11 cellular contexts compared by ENCODE assay signal in genomic region chr19:34555447-34555846, GRCh38.
DNase-seq lines count a peak whose midpoint lies in the region; ATAC-seq, FAIRE-seq and TF ChIP-seq lines count a peak whose summit lies in the region.
"Had no signal": no experiment of that assay in that cellular context is flagged by ENCODE, and none has a peak within 500 bp of the region (broad histone marks: within the 10 kb centered on the region; RNA-seq: fewer than 3 reads in every experiment).

No MANE protein-coding gene starts in this region.

- POLR2A ChIA-PET in GM12878 (lab: Charles Lee): no interaction called here

- H3K36me3 ChIP-seq in GM12878 (ENCODE audit: control insufficient read depth in 2 of 2, insufficient read depth in 2 of 2, low read length in 1 of 2): no peaks in the 10 kb centered on the region
- no peaks in the 10 kb centered on the region for H3K36me3 ChIP-seq in neural progenitor cell
- no peaks in the 10 kb centered on the region for H3K36me3 ChIP-seq in adrenal gland (replicated peaks in 1 of 2)
- H3K36me3 ChIP-seq: pancreas had no signal

- SMC1A ChIA-PET in GM12878 (lab: Charles Lee; ENCODE audit: uncharacterized antibody, unreplicated experiment): interaction anchor here (1.0 kb wide), 1 partner anchor 24 kb away, joined by 3 read pairs; no protein-coding TSS in a partner anchor

- TF ChIP-seq EP300 in GM12878 (IDR thresholded peaks at IDR 0.05; ENCODE audit: borderline replicate concordance in 1 of 2, control insufficient read depth in 1 of 2, low read depth in 2 of 2, low read length in 2 of 2): no peak

- H4K20me1 ChIP-seq in GM12878 (ENCODE audit: control insufficient read depth, insufficient read depth) (no peaks in the 10 kb centered on the region), neural progenitor cell (ENCODE audit: low read depth) (no peaks in the 10 kb centered on the region)

- no peak for TF ChIP-seq RAD21 in GM12878 (IDR thresholded peaks at IDR 0.05; ENCODE audit: insufficient read depth, low read depth, low read length)

- peak; percentile 31 for DNase-seq in NCI-H748 (lab: John Stamatoyannopoulos, UW; ENCODE audit: unreplicated experiment)
- DNase-seq in NCI-H748 treated with DMSO at 0.1 percent for 48 hours (lab: John Stamatoyannopoulos, UW): no peak
- DNase-seq in GM12878 (ENCODE audit: low read depth, low spot score): no peak
- peak; percentile 33 for DNase-seq in neural progenitor cell (ENCODE audit: low spot score)
- no peak for DNase-seq in NOMO-1 treated with DMSO at 0.1 percent for 48 hours (lab: John Stamatoyannopoulos, UW; ENCODE audit: unreplicated experiment)
- DNase-seq in adrenal gland: no peak
- DNase-seq: activated naive CD4-positive, alpha-beta T cell treated with Interleukin-2 at 50 U/mL for 16 hours had no signal

- H3K4me3 Mint-ChIP-seq in neural progenitor cell: no peak overlapping the region
- H3K4me3 Mint-ChIP-seq: CD14-positive monocyte had no signal

- TF ChIP-seq CTCF in LNCAP (IDR thresholded peaks at IDR 0.05) (peak; percentile 50), GM12878 (IDR thresholded peaks at IDR 0.05 in 2 of 3, conservative IDR thresholded peaks at IDR 0.05 in 1 of 3; ENCODE audit: control insufficient read depth in 2 of 3, extremely low read depth in 1 of 3, insufficient read depth in 1 of 3, low read depth in 3 of 3, low read length in 3 of 3) (peak in 2 of 3 experiments; percentile 29 to 48; a peak in 3 of 6 replicates), neural progenitor cell (IDR thresholded peaks at IDR 0.05) (peak; percentile 39), adrenal gland (IDR thresholded peaks at IDR 0.05) (no peak)

- H3K27ac ChIP-seq in GM12878 (ENCODE audit: control insufficient read depth, insufficient read depth) (no peak overlapping the region), neural progenitor cell (no peak overlapping the region), adrenal gland (no peak overlapping the region)
- H3K27ac ChIP-seq: pancreas had no signal

- peaks cover 3% of the 10 kb centered on the region for H3K9me3 Mint-ChIP-seq in neural progenitor cell

- peaks cover 9% of the 10 kb centered on the region for H3K27me3 Mint-ChIP-seq in neural progenitor cell (ENCODE audit: insufficient read depth, low read depth)

- no peak overlapping the region for H3K4me2 ChIP-seq in GM12878 (ENCODE audit: control insufficient read depth, insufficient read depth)
- no peak overlapping the region for H3K4me2 ChIP-seq in neural progenitor cell

- no TSS peak for BruUV-seq in GM12878 (replicated peaks; lab: Mats Ljungman, UMichigan)

- CTCF ChIA-PET in GM12878 (lab: Yijun Ruan, JAX): interaction anchor here (0.7 to 1.4 kb wide), 4 partner anchors 16 to 154 kb away, joined by 3 read pairs; no protein-coding TSS in a partner anchor

- H3K9ac ChIP-seq in GM12878 (ENCODE audit: control insufficient read depth, insufficient read depth, low read length) (no peak overlapping the region), neural progenitor cell (no peak overlapping the region)

- H3K36me3 Mint-ChIP-seq in neural progenitor cell: no peaks in the 10 kb centered on the region
- H3K36me3 Mint-ChIP-seq: CD14-positive monocyte had no signal

- 7% methylated on average over 6 of the region's 6 CpGs for WGBS in GM12878 (ENCODE audit: insufficient coverage, insufficient replicate concordance, low lambda C conversion rate, missing lambda C conversion rate)
- 59 to 78% (median 71%) methylated on average over 6 of the region's 6 CpGs for WGBS in adrenal gland, 4 donors

- H3K27ac Mint-ChIP-seq in neural progenitor cell: no peak overlapping the region
- H3K27ac Mint-ChIP-seq: CD14-positive monocyte had no signal

- H3K4me1 Mint-ChIP-seq in neural progenitor cell: no peaks in the 10 kb centered on the region
- H3K4me1 Mint-ChIP-seq: CD14-positive monocyte had no signal

- H3K4me1 ChIP-seq in GM12878 (ENCODE audit: control insufficient read depth, insufficient read depth, low read length) (no peaks in the 10 kb centered on the region), neural progenitor cell (peaks cover 14% of the 10 kb centered on the region), adrenal gland (replicated peaks in 1 of 2) (no peaks in the 10 kb centered on the region)
- H3K4me1 ChIP-seq: pancreas had no signal

- TF ChIP-seq POLR2A in GM12878 (IDR thresholded peaks at IDR 0.05; ENCODE audit: low read depth, low read length) (no peak), adrenal gland (IDR thresholded peaks at IDR 0.05) (no peak)

- RAD21 ChIA-PET in GM12878 (lab: Charles Lee; ENCODE audit: unreplicated experiment): no interaction called here

- no peaks in the 10 kb centered on the region for H3K79me2 ChIP-seq in GM12878 (ENCODE audit: control insufficient read depth, insufficient read depth, low read length)
- no peaks in the 10 kb centered on the region for H3K79me2 ChIP-seq in neural progenitor cell (ENCODE audit: low read depth)

- ATAC-seq in GM12878: peak; percentile 65
- ATAC-seq in GM19452 (IDR thresholded peaks at IDR 0.05; ENCODE audit: unreplicated experiment): no peak

- H2AFZ ChIP-seq in GM12878 (ENCODE audit: control insufficient read depth, low read depth, low read length): no peak overlapping the region
- H2AFZ ChIP-seq in neural progenitor cell (replicated peaks): no peak overlapping the region

- H3F3A ChIP-seq in neural progenitor cell (ENCODE audit: low read depth): peaks cover 11% of the 10 kb centered on the region

- FAIRE-seq in GM12878 (lab: Jason Lieb, UNC): no peak
- FAIRE-seq: pancreas had no signal

- H3K27me3 ChIP-seq in GM12878 (replicated peaks in 1 of 2; ENCODE audit: control insufficient read depth in 2 of 2, insufficient read depth in 2 of 2, low read length in 1 of 2) (no peaks in the 10 kb centered on the region), neural progenitor cell (peaks cover 6% of the 10 kb centered on the region), adrenal gland (no peaks in the 10 kb centered on the region)
- H3K27me3 ChIP-seq: pancreas had no signal

- intact Hi-C loops in GM12878 (cut with micrococcal nuclease; ENCODE audit: unreplicated experiment): no loop called here
- intact Hi-C loops in adrenal gland (cut with DNase I): no loop called here

- H3K9me3 ChIP-seq in GM12878 (replicated peaks; ENCODE audit: control insufficient read depth, insufficient read depth, low read length) (no peaks in the 10 kb centered on the region), neural progenitor cell (ENCODE audit: low read depth) (no peaks in the 10 kb centered on the region), adrenal gland (replicated peaks in 1 of 3) (no peaks in the 10 kb centered on the region)
- H3K9me3 ChIP-seq: pancreas had no signal

- in situ Hi-C loops in GM12878 (cut with MboI): no loop called here

- no peak overlapping the region for H3K4me3 ChIP-seq in GM12878
- no peak overlapping the region for H3K4me3 ChIP-seq in neural progenitor cell
- H3K4me3 ChIP-seq in adrenal gland: no peak overlapping the region
- H3K4me3 ChIP-seq: pancreas had no signal

TF ChIP-seq in GM12878, 131 proteins besides CTCF, POLR2A, EP300 and RAD21 (continues in another document):
- TF ChIP-seq CEBPB (IDR thresholded peaks at IDR 0.05; ENCODE audit: borderline replicate concordance in 1 of 2, low read depth in 2 of 2, low read length in 2 of 2) (no peak), MTA3 (IDR thresholded peaks at IDR 0.05; ENCODE audit: borderline replicate concordance, low read length) (no peak), ATF2 (IDR thresholded peaks at IDR 0.05; ENCODE audit: low read length) (no peak), MYB (IDR thresholded peaks at IDR 0.05; ENCODE audit: borderline replicate concordance, low read depth, low read length) (no peak), NR2C2 (IDR thresholded peaks at IDR 0.05; ENCODE audit: borderline replicate concordance, control insufficient read depth, insufficient read length, low read depth) (no peak), SREBF2 (IDR thresholded peaks at IDR 0.05; ENCODE audit: low read length) (no peak), HSF1 (IDR thresholded peaks at IDR 0.05; ENCODE audit: low read depth, low read length) (no peak), IKZF2 (IDR thresholded peaks at IDR 0.05) (no peak), PBX3 (IDR thresholded peaks at IDR 0.05; ENCODE audit: insufficient replicate concordance, low read depth, low read length) (no peak), SMC3 (IDR thresholded peaks at IDR 0.05; ENCODE audit: borderline replicate concordance, low read length) (no peak), MTA2 (IDR thresholded peaks at IDR 0.05; ENCODE audit: low read depth) (no peak)

Comparison
In these comparisons a context has a peak if more than half of its experiments do, and no peak if none do; other contexts are left out.
1. DNase-seq: peak in NCI-H748 (single experiment) and neural progenitor cell (single experiment); none in NCI-H748 treated with DMSO at 0.1 percent for 48 hours (single experiment), GM12878 (single experiment), NOMO-1 treated with DMSO at 0.1 percent for 48 hours (single experiment) and adrenal gland (0 of 7).
2. CTCF ChIP-seq: peak in LNCAP (single experiment), GM12878 (2 of 3) and neural progenitor cell (single experiment); none in adrenal gland (0 of 6).